Comparison of ENCODE assay signal across 7 cellular contexts in the genomic region with DNA sequence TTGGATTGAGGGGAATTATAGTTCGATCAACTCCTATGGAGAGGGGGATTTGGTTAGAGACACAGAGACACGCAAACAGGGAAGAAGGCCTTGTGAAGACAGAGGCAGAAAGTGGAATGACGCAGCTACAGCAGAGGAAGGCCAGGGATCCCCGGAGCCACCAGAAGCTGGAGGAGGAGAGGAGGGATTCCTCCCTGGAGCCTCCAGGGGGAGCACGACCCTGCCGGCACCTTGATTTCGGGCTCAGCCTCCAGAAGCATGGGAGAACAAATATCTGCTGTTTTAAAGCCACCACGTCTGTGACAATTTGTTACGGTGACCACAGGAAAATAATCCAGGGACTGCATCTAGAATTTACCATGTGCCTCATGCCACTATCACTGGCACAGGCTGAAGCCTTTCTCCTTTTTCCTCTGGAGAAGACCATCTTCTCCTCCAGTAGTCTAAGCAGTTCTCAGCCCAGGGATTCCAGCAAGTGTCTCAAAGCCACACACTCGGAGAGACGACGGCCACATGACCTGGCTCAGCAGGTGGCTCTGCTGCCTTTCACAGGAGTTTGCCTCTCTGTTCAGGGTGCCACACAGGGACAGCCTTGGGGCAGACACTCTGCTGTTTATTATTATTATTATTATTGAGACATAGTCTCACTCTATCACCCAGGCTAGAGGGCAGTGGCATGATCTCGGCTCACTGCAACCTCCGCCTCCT. TPM values are rescaled to one million over a fixed set of nuclear protein-coding genes. Genes with fewer than 3 reads are reported as not detected.
DNase-seq lines count a peak whose midpoint lies in the region; ATAC-seq and TF ChIP-seq lines count a peak whose summit lies in the region.

No MANE protein-coding gene starts in this region.

- POLR2A ChIA-PET in naive thymus-derived CD4-positive, alpha-beta T cell (lab: Charles Lee): interaction anchor here (0.7 kb wide), 1 partner anchor 33 kb away, joined by 3 read pairs; no protein-coding TSS in a partner anchor

- no peak overlapping the region for H3K4me3 Mint-ChIP-seq in naive thymus-derived CD4-positive, alpha-beta T cell

- TF ChIP-seq POLR2A in erythroblast (IDR thresholded peaks at IDR 0.05; ENCODE audit: low read length): no peak

- peaks cover 0 to 8% (median 0%) of the 10 kb centered on the region in 7 donors for H3K4me1 Mint-ChIP-seq in naive thymus-derived CD4-positive, alpha-beta T cell

- DNase-seq in G401 (ENCODE audit: low spot score) (peak; percentile 81), erythroblast (lab: John Stamatoyannopoulos, UW) (peak; percentile 44 to 55)
- DNase-seq in naive thymus-derived CD4-positive, alpha-beta T cell: peak in 5 of 9 donors; percentile 16 to 31 (median 21)

- no peaks in the 10 kb centered on the region for H3K9me3 ChIP-seq in HUES64 (ENCODE audit: insufficient read depth, low read depth, low read length)
- no peaks in the 10 kb centered on the region for H3K9me3 ChIP-seq in naive thymus-derived CD4-positive, alpha-beta T cell (ENCODE audit: control insufficient read depth in 2 of 3, low read length in 3 of 3)

- TF ChIP-seq CTCF in VCaP (conservative IDR thresholded peaks at IDR 0.05): peak; percentile 94

- in situ Hi-C loops in G401 (cut with HindIII; ENCODE audit: low sequenced_read_pairs): no loop called here

- 0 out of 2 replicates have a peak overlapping the region, but pooled peaks have one; percentile 33 for H3K9ac ChIP-seq in HUES64 (ENCODE audit: low read depth, low read length)

- H3K27me3 ChIP-seq in HUES64 (ENCODE audit: insufficient read depth, low read length): no peaks in the 10 kb centered on the region
- H3K27me3 ChIP-seq in naive thymus-derived CD4-positive, alpha-beta T cell (ENCODE audit: control insufficient read depth in 2 of 2, insufficient read depth in 2 of 2, low read length in 2 of 2): no peaks in the 10 kb centered on the region

- intact Hi-C loops in naive thymus-derived CD4-positive, alpha-beta T cell (cut with micrococcal nuclease): loop anchor here in 1 of 2 donors (1.0 kb wide), 3 partner anchors 42 to 101 kb away; no protein-coding TSS in a partner anchor

- H3K36me3 ChIP-seq in HUES64 (ENCODE audit: insufficient read depth, low read length): no peaks in the 10 kb centered on the region
- H3K36me3 ChIP-seq in naive thymus-derived CD4-positive, alpha-beta T cell (ENCODE audit: control insufficient read depth in 2 of 3, insufficient read depth in 3 of 3, low read length in 3 of 3): no peaks in the 10 kb centered on the region

- no peaks in the 10 kb centered on the region for H3K27me3 Mint-ChIP-seq in naive thymus-derived CD4-positive, alpha-beta T cell

- WGBS in HUES64: 39% methylated on average over 14 of the region's 14 CpGs

- H3K4me1 ChIP-seq in HUES64 (ENCODE audit: insufficient read depth, low read length): 0 out of 2 replicates have a peak, but pooled peaks cover 4% of the 10 kb centered on the region
- H3K4me1 ChIP-seq in naive thymus-derived CD4-positive, alpha-beta T cell (ENCODE audit: control insufficient read depth in 2 of 2, insufficient read depth in 2 of 2, low read length in 2 of 2): no peaks in the 10 kb centered on the region

- CTCF ChIA-PET in naive thymus-derived CD4-positive, alpha-beta T cell (lab: Charles Lee): interaction anchor here (0.8 to 1.9 kb wide), 4 partner anchors 14 to 103 kb away, joined by 3 to 4 read pairs (median 4); no protein-coding TSS in a partner anchor

- H3K36me3 Mint-ChIP-seq in naive thymus-derived CD4-positive, alpha-beta T cell: no peaks in the 10 kb centered on the region

- no peak for ATAC-seq in naive thymus-derived CD4-positive, alpha-beta T cell
- ATAC-seq in GM21576 (IDR thresholded peaks at IDR 0.05; ENCODE audit: unreplicated experiment) (no peak), GM18868 (IDR thresholded peaks at IDR 0.05; ENCODE audit: unreplicated experiment) (no peak)

- no peak overlapping the region for H3K27ac Mint-ChIP-seq in naive thymus-derived CD4-positive, alpha-beta T cell

- no peak overlapping the region for H3K27ac ChIP-seq in HUES64 (ENCODE audit: low read depth, low read length)
- H3K27ac ChIP-seq in VCaP: no peak overlapping the region
- H3K27ac ChIP-seq in naive thymus-derived CD4-positive, alpha-beta T cell (ENCODE audit: low read depth, low read length): no peak overlapping the region

- no peak overlapping the region; the same call in 1 of the 2 replicates for H3K4me3 ChIP-seq in HUES64 (ENCODE audit: low read length)
- H3K4me3 ChIP-seq in naive thymus-derived CD4-positive, alpha-beta T cell (ENCODE audit: low read length): no peak overlapping the region

- no peaks in the 10 kb centered on the region for H3K9me3 Mint-ChIP-seq in naive thymus-derived CD4-positive, alpha-beta T cell

RNA-seq across cellular contexts. Expression of gene CCNE1, which starts 39.9 kb away (rescaled TPM):
- 50.8 and 76.0 TPM in 2 replicates for total RNA-seq in G401 (2014; rRNA removed; shearing (Covaris generic))
- polyA plus RNA-seq in HUES64 (2013, experiment 1 of 2): 32.0 TPM
- 27.5 TPM for polyA plus RNA-seq in HUES64 (2013, experiment 2 of 2)
- total RNA-seq in naive thymus-derived CD4-positive, alpha-beta T cell: 10 to 100 TPM in 1 of 5 experiments, 1 to 10 TPM in 4; 5.3 to 36.1 (median 6.6) TPM
- polyA plus RNA-seq in naive thymus-derived CD4-positive, alpha-beta T cell: 1 to 10 TPM; 1.9 to 2.6 TPM

RNA-seq across cellular contexts. Expression of gene C19orf12, which starts 56.8 kb away (rescaled TPM):
- 29.9 and 32.0 TPM in 2 replicates for total RNA-seq in G401 (2014; rRNA removed; shearing (Covaris generic))
- polyA plus RNA-seq in HUES64 (2013, experiment 1 of 2): 13.2 TPM
- polyA plus RNA-seq in HUES64 (2013, experiment 2 of 2): 14.6 TPM
- 10 to 100 TPM; 19.8 to 51.5 (median 24.6) TPM for total RNA-seq in naive thymus-derived CD4-positive, alpha-beta T cell
- polyA plus RNA-seq in naive thymus-derived CD4-positive, alpha-beta T cell: 10 to 100 TPM; 17.6 to 23.3 TPM

Comparison
In these comparisons a context has a peak if more than half of its experiments do, and no peak if none do; other contexts are left out.
1. DNase-seq: peak in every context shown above with its lines; median percentile 81 in G401; 50 in erythroblast; 21 in naive thymus-derived CD4-positive, alpha-beta T cell.